In the genomic region with DNA sequence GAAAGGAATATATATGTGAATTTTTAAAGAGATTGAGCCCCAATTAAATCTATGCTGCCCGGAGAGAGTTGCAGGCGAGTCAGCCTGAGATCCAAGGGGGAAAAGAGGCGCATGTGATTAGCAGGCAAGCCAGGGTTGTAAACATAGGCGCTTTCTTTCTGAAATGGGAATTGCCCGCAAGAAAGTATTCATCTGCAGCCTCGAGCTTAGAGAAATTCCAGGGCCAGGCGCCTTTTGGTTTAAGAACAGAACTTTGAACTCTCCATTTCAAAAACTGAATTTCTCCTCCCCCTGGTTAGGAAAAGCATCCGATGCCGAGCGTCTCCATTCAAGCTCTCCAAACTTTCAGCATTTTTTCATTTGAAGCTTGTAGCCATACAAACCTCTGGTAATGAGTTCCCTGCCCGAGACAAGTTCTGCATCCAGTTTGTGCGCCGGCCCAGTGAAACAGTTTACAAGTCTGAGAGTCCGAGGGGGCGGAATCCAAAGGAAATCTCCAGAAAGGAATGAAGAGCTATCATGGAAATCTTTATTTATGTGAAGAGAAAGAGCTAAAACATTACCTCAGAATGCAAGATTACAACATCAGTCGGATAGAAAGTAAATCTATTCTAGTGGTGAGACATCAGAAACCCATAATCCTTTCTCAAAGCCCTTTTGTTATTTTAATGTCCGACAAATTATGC, we compare ENCODE assay signal across 13 cellular contexts.
DNase-seq lines count a peak whose midpoint lies in the region; ATAC-seq, FAIRE-seq and TF ChIP-seq lines count a peak whose summit lies in the region.
"Had no signal": no experiment of that assay in that cellular context is flagged by ENCODE, and none has a peak within 500 bp of the region (broad histone marks: within the 10 kb centered on the region; RNA-seq: fewer than 3 reads in every experiment).

No MANE protein-coding gene starts in this region.

- H3K9ac ChIP-seq in muscle layer of colon (ENCODE audit: low read length) = peak overlapping the region; percentile 6

- H3K4me3 Mint-ChIP-seq in type B pancreatic cell = peak overlapping the region; percentile 47
- H3K4me3 Mint-ChIP-seq: central memory CD8-positive, alpha-beta T cell had no signal

- H3K4me1 ChIP-seq in muscle layer of colon (ENCODE audit: insufficient read depth, low read length) (peaks cover 24% of the 10 kb centered on the region), pancreas (peaks cover 0 to 3% (median 0%) of the 10 kb centered on the region in 3 donors)

- H3K9me3 ChIP-seq in muscle layer of colon (ENCODE audit: low read length) (no peaks in the 10 kb centered on the region), pancreas (no peaks in the 10 kb centered on the region)

- 19 to 20% methylated on average over 17 of the region's 17 CpGs for WGBS in pancreas, 2 donors

- no peaks in the 10 kb centered on the region for H3K9me3 Mint-ChIP-seq in type B pancreatic cell
- H3K9me3 Mint-ChIP-seq: central memory CD8-positive, alpha-beta T cell had no signal

- no peak for ATAC-seq in pancreas

- peak overlapping the region; percentile 3 for H3K27ac Mint-ChIP-seq in type B pancreatic cell

- no peak for FAIRE-seq in pancreas (lab: Jason Lieb, UNC)

- H3K27me3 ChIP-seq in muscle layer of colon (ENCODE audit: control insufficient read depth in 1 of 2, insufficient read depth in 2 of 2, low read length in 2 of 2) = no peaks in the 10 kb centered on the region
- peaks cover 0 to 9% (median 0%) of the 10 kb centered on the region in 4 donors for H3K27me3 ChIP-seq in pancreas

- H3K27ac ChIP-seq in muscle layer of colon (ENCODE audit: low read depth, low read length) (peak overlapping the region; percentile 27), pancreas (no peak overlapping the region)
- H3K27ac ChIP-seq: 22Rv1, SK-N-MC had no signal

- intact Hi-C loops in pancreas (cut with DNase I) = no loop called here

- no peak for TF ChIP-seq CTCF in type B pancreatic cell (conservative IDR thresholded peaks at IDR 0.05)
- no peak for TF ChIP-seq CTCF in pancreas (IDR thresholded peaks at IDR 0.05)

- peaks cover 11% of the 10 kb centered on the region for H3K4me1 Mint-ChIP-seq in type B pancreatic cell (ENCODE audit: unreplicated experiment)
- H3K4me1 Mint-ChIP-seq: central memory CD8-positive, alpha-beta T cell had no signal

- peaks cover 41% of the 10 kb centered on the region for H3K27me3 Mint-ChIP-seq in type B pancreatic cell

- no peaks in the 10 kb centered on the region for H3K36me3 Mint-ChIP-seq in type B pancreatic cell

- H3K4me3 ChIP-seq in muscle layer of colon (ENCODE audit: low read depth in 1 of 2, low read length in 2 of 2) (peak overlapping the region in 1 of 2 donors; percentile 49), pancreas (no peak overlapping the region)
- H3K4me3 ChIP-seq: SK-N-MC had no signal

- DNase-seq in NCI-H146 (lab: John Stamatoyannopoulos, UW) (peak; percentile 12), NCI-H146 treated with DMSO at 0.1 percent for 48 hours (lab: John Stamatoyannopoulos, UW; ENCODE audit: unreplicated experiment) (no peak), fibroblast of gingiva (ENCODE audit: low read depth) (peak; percentile 8), type B pancreatic cell (ENCODE audit: extremely low spot score, unreplicated experiment) (no peak), ecto neural progenitor cell (ENCODE audit: low spot score) (no peak), pancreas (no peak)
- DNase-seq in stimulated activated CD4-positive, alpha-beta T cell treated with anti-CD3 and anti-CD28 coated beads, Interleukin-1b, Interleukin-23, amount 100 ng/mL, for 48 hours = no peak
- DNase-seq: activated CD8-positive, alpha-beta memory T cell treated with anti-CD3 and anti-CD28 coated beads for 24 hours; NCI-H187 treated with DMSO at 0.1 percent for 48 hours had no signal

- H3K36me3 ChIP-seq in muscle layer of colon (ENCODE audit: insufficient read depth, low read length) (no peaks in the 10 kb centered on the region), pancreas (no peaks in the 10 kb centered on the region)

Comparison
In these comparisons a context has a peak if more than half of its experiments do, and no peak if none do; other contexts are left out.
1. DNase-seq: peak in NCI-H146 (single experiment) and fibroblast of gingiva (single experiment); none in NCI-H146 treated with DMSO at 0.1 percent for 48 hours (single experiment), type B pancreatic cell (single experiment), ecto neural progenitor cell (single experiment), pancreas (0 of 6) and stimulated activated CD4-positive, alpha-beta T cell treated with anti-CD3 and anti-CD28 coated beads, Interleukin-1b, Interleukin-23, amount 100 ng/mL, for 48 hours (single experiment).